In the genomic region with DNA sequence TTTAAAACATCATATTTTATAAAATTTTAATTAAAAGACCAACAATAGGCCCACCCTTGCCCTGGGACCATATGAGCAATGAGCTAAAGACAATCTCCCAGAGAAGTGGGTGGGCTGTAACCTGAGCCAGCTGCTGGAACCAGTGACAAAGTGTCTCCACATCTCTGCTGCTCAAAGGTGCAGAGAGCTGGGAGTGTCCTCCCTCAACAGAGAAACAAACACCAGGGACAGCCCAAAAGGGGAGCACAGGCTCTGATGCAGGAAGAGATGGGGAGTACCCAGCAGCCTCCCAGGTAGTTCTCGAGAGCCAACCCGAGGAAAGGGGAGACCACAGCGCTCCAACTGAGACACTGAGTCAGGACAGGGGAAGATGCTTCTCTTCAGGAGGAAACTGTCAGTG, we compare ENCODE assay signal across 20 cellular contexts. TPM values are rescaled to one million over a fixed set of nuclear protein-coding genes. Genes with fewer than 3 reads are reported as not detected.
DNase-seq lines count a peak whose midpoint lies in the region; ATAC-seq, FAIRE-seq and TF ChIP-seq lines count a peak whose summit lies in the region.
"Had no signal": no experiment of that assay in that cellular context is flagged by ENCODE, and none has a peak within 500 bp of the region (broad histone marks: within the 10 kb centered on the region; RNA-seq: fewer than 3 reads in every experiment).

No MANE protein-coding gene starts in this region.

- H3K27ac Mint-ChIP-seq in CD4-positive, CD25-positive, alpha-beta regulatory T cell, result peak overlapping the region in 2 of 3 donors; percentile 66 to 84
- peak overlapping the region in 3 of 5 experiments; percentile 20 to 84 (median 44) for H3K27ac Mint-ChIP-seq in brain
- H3K27ac Mint-ChIP-seq: activated T-helper 1 cell treated with anti-CD3 and anti-CD28 coated beads, Interleukin-12 subunit alpha, Interleukin-12 subunit beta, Interleukin-2, Interleukin-4 antibody, amounts not matched to agents 30 ng/mL and 10 ng/mL and 1 ng/mL, durations not matched to agents 14 hours and 24 hours and 36 hours; T-helper 17 cell had no signal

- H3K4me3 Mint-ChIP-seq in CD4-positive, CD25-positive, alpha-beta regulatory T cell, result no peak overlapping the region
- no peak overlapping the region for H3K4me3 Mint-ChIP-seq in brain
- H3K4me3 Mint-ChIP-seq: activated T-helper 1 cell treated with anti-CD3 and anti-CD28 coated beads, Interleukin-12 subunit alpha, Interleukin-12 subunit beta, Interleukin-2, Interleukin-4 antibody, amounts not matched to agents 30 ng/mL and 10 ng/mL and 1 ng/mL, durations not matched to agents 14 hours and 24 hours and 36 hours; T-helper 17 cell had no signal

- no peak overlapping the region for H2BK12ac ChIP-seq in mesenchymal stem cell (ENCODE audit: low read length in 2 of 2)

- no peaks in the 10 kb centered on the region for H3K27me3 Mint-ChIP-seq in CD4-positive, CD25-positive, alpha-beta regulatory T cell
- peaks cover 2% of the 10 kb centered on the region for H3K27me3 Mint-ChIP-seq in brain
- H3K27me3 Mint-ChIP-seq: T-helper 17 cell had no signal

- WGBS in mesenchymal stem cell, result 89% methylated on average over 3 of the region's 3 CpGs

- H3K9me3 ChIP-seq in CD4-positive, CD25-positive, alpha-beta regulatory T cell (ENCODE audit: control insufficient read depth in 2 of 2, low read length in 2 of 2), result peaks cover 12% of the 10 kb centered on the region in 2 experiments
- H3K9me3 ChIP-seq in mesenchymal stem cell (ENCODE audit: control insufficient read depth, low read length), result peaks cover 12% of the 10 kb centered on the region
- H3K9me3 ChIP-seq: pancreas had no signal

- H3K18ac ChIP-seq in mesenchymal stem cell (ENCODE audit: low read depth in 1 of 2, low read length in 2 of 2), result peak overlapping the region in 1 of 2 experiments; percentile 41

- peak overlapping the region; percentile 53 for H3K9ac ChIP-seq in mesenchymal stem cell (ENCODE audit: low read length)

- H3K4ac ChIP-seq in mesenchymal stem cell (ENCODE audit: low read depth in 1 of 2, low read length in 2 of 2), result no peak overlapping the region

- no peak for ATAC-seq in CD4-positive, CD25-positive, alpha-beta regulatory T cell (ENCODE audit: low read depth in 2 of 2)
- ATAC-seq in GM18517 (IDR thresholded peaks at IDR 0.05; ENCODE audit: unreplicated experiment) (no peak), GM19023 (IDR thresholded peaks at IDR 0.05; ENCODE audit: unreplicated experiment) (no peak)
- ATAC-seq: left colon, pancreas, T-helper 17 cell had no signal

- peaks cover 7 to 20% (median 11%) of the 10 kb centered on the region in 4 donors for H3K4me1 Mint-ChIP-seq in CD4-positive, CD25-positive, alpha-beta regulatory T cell
- peaks cover 49% of the 10 kb centered on the region for H3K4me1 Mint-ChIP-seq in brain

- no peaks in the 10 kb centered on the region for H3K27me3 ChIP-seq in CD4-positive, CD25-positive, alpha-beta regulatory T cell (ENCODE audit: control insufficient read depth, insufficient read depth, low read length)
- H3K27me3 ChIP-seq in mesenchymal stem cell (ENCODE audit: control insufficient read depth in 1 of 2, insufficient read depth in 1 of 2, low read length in 2 of 2), result no peaks in the 10 kb centered on the region
- H3K27me3 ChIP-seq: cardiac muscle cell, hepatocyte, pancreas had no signal

- peak overlapping the region in 1 of 2 experiments; percentile 1 for H3K14ac ChIP-seq in mesenchymal stem cell (ENCODE audit: low read length in 2 of 2)

- no peak overlapping the region for H3K4me2 ChIP-seq in mesenchymal stem cell (ENCODE audit: low read length, poor library complexity, severe bottlenecking)
- H3K4me2 ChIP-seq: hepatocyte had no signal

- peak overlapping the region; percentile 20 for H4K91ac ChIP-seq in mesenchymal stem cell (ENCODE audit: low read length)

- H3K36me3 Mint-ChIP-seq in CD4-positive, CD25-positive, alpha-beta regulatory T cell, result peaks cover 15% of the 10 kb centered on the region
- H3K36me3 Mint-ChIP-seq in brain, result peaks cover 18% of the 10 kb centered on the region

- no peaks in the 10 kb centered on the region for H3K4me1 ChIP-seq in CD4-positive, CD25-positive, alpha-beta regulatory T cell (ENCODE audit: control insufficient read depth, insufficient read depth, low read length, poor library complexity, severe bottlenecking)
- peaks cover 13% of the 10 kb centered on the region for H3K4me1 ChIP-seq in mesenchymal stem cell (ENCODE audit: control insufficient read depth, insufficient read depth, low read depth, low read length)
- H3K4me1 ChIP-seq: pancreas had no signal

- no peak overlapping the region for H3K4me3 ChIP-seq in CD4-positive, CD25-positive, alpha-beta regulatory T cell (ENCODE audit: low read depth, low read length)
- no peak overlapping the region for H3K4me3 ChIP-seq in mesenchymal stem cell (ENCODE audit: insufficient read depth in 1 of 2, low read depth in 1 of 2, low read length in 2 of 2)
- H3K4me3 ChIP-seq: cardiac muscle cell, hepatocyte, pancreas had no signal

- H3K23ac ChIP-seq in mesenchymal stem cell (ENCODE audit: low read length in 2 of 2), result no peak overlapping the region

- H3K36me3 ChIP-seq in CD4-positive, CD25-positive, alpha-beta regulatory T cell (ENCODE audit: control insufficient read depth, insufficient read depth, low read length), result peaks cover 3% of the 10 kb centered on the region
- no peaks in the 10 kb centered on the region for H3K36me3 ChIP-seq in mesenchymal stem cell (ENCODE audit: control insufficient read depth in 1 of 2, insufficient read depth in 2 of 2, low read depth in 1 of 2, low read length in 2 of 2)
- H3K36me3 ChIP-seq: cardiac muscle cell, pancreas had no signal

- no peak for FAIRE-seq in HTR-8/SVneo (lab: Jason Lieb, UNC)
- FAIRE-seq: G401.6, pancreas had no signal

- no peak overlapping the region for H2BK5ac ChIP-seq in mesenchymal stem cell (ENCODE audit: low read depth, low read length, poor library complexity, severe bottlenecking)

- no peak overlapping the region for H2BK15ac ChIP-seq in mesenchymal stem cell (ENCODE audit: low read depth, poor library complexity, severe bottlenecking)

- peak overlapping the region; percentile 30 for H4K8ac ChIP-seq in mesenchymal stem cell (ENCODE audit: low read length)

- H2AFZ ChIP-seq in mesenchymal stem cell (ENCODE audit: low read depth, low read length), result no peak overlapping the region
- H2AFZ ChIP-seq: hepatocyte had no signal

- H3K9me3 Mint-ChIP-seq in CD4-positive, CD25-positive, alpha-beta regulatory T cell, result peaks cover 0 to 14% (median 3%) of the 10 kb centered on the region in 7 donors
- peaks cover 5 to 15% (median 10%) of the 10 kb centered on the region in 5 experiments for H3K9me3 Mint-ChIP-seq in brain

- H2AK5ac ChIP-seq in mesenchymal stem cell (ENCODE audit: low read length, severe bottlenecking), result peak overlapping the region; percentile 78

- H3K27ac ChIP-seq in CD4-positive, CD25-positive, alpha-beta regulatory T cell (ENCODE audit: insufficient read depth, low read length, poor library complexity, severe bottlenecking), result no peak overlapping the region
- H3K27ac ChIP-seq in mesenchymal stem cell (ENCODE audit: low read length, poor library complexity, severe bottlenecking), result no peak overlapping the region
- H3K27ac ChIP-seq: hepatocyte, pancreas had no signal

- H2BK120ac ChIP-seq in mesenchymal stem cell (ENCODE audit: low read depth, low read length), result no peak overlapping the region

- TF ChIP-seq CTCF in brain (conservative IDR thresholded peaks at IDR 0.05), result no peak

- H3K79me1 ChIP-seq in mesenchymal stem cell (replicated peaks; ENCODE audit: low read length, poor library complexity, severe bottlenecking), result peaks cover 30% of the 10 kb centered on the region

- no peak for DNase-seq in CD4-positive, CD25-positive, alpha-beta regulatory T cell
- DNase-seq in HTR-8/SVneo (ENCODE audit: insufficient read length, low spot score), result peak; percentile 17
- no peak for DNase-seq in mesenchymal stem cell
- no peak for DNase-seq in GM19238 (ENCODE audit: insufficient read length, low spot score)
- DNase-seq in ecto neural progenitor cell (ENCODE audit: low spot score), result no peak
- DNase-seq: COR-L47; effector memory CD4-positive, alpha-beta T cell; left colon; NCI-H2081; pancreas; SHP77; stimulated activated CD4-positive, alpha-beta T cell treated with anti-CD3 and anti-CD28 coated beads, Interleukin-4, amount 100 ng/mL, for 24 hours; T-helper 17 cell had no signal

RNA-seq across cellular contexts. Expression of a gene that starts 39.1 kb away (rescaled TPM):
- 75.0 TPM for total RNA-seq in CD4-positive, CD25-positive, alpha-beta regulatory T cell
- 1 to 10 TPM; 4.4 to 8.3 (median 6.6) TPM for polyA plus RNA-seq in CD4-positive, CD25-positive, alpha-beta regulatory T cell
- 31.3 TPM for polyA plus RNA-seq in brain (ENCODE audit: insufficient read depth, low read depth, low replicate concordance)
- polyA plus RNA-seq in mesenchymal stem cell (2013, experiment 1 of 2), result 22.0 TPM
- 20.8 TPM for polyA plus RNA-seq in mesenchymal stem cell (2013, experiment 2 of 2)
